In genomic region chr7:151083824-151084160, GRCh38 we compare ENCODE assay signal across 8 cellular contexts. TPM values are rescaled to one million over a fixed set of nuclear protein-coding genes. Genes with fewer than 3 reads are reported as not detected.
DNase-seq lines count a peak whose midpoint lies in the region; ATAC-seq, FAIRE-seq and TF ChIP-seq lines count a peak whose summit lies in the region.

No MANE protein-coding gene starts in this region.

- TF ChIP-seq POLR2A in erythroblast (IDR thresholded peaks at IDR 0.05; ENCODE audit: low read length), result no peak

- H3K36me3 ChIP-seq in kidney (ENCODE audit: control insufficient read depth in 1 of 2, insufficient read depth in 2 of 2, low read length in 2 of 2) (no peaks in the 10 kb centered on the region), subcutaneous abdominal adipose tissue (ENCODE audit: control insufficient read depth in 5 of 5, insufficient read depth in 5 of 5, low read length in 5 of 5) (peaks cover 0 to 4% (median 0%) of the 10 kb centered on the region in 5 donors)

- H3K4me1 Mint-ChIP-seq in activated CD4-positive, alpha-beta T cell treated with anti-CD3 and anti-CD28 coated beads for 36 hours, result peaks cover 48% of the 10 kb centered on the region
- H3K4me1 Mint-ChIP-seq in activated naive CD8-positive, alpha-beta T cell treated with anti-CD3 and anti-CD28 coated beads, Interleukin-2, amount 50 U/mL, for 24 hours, result peaks cover 45% of the 10 kb centered on the region

- H3K9ac ChIP-seq in kidney (ENCODE audit: low read length in 2 of 2) (no peak overlapping the region), subcutaneous abdominal adipose tissue (ENCODE audit: low read length in 5 of 5) (peak overlapping the region in 2 of 5 donors; percentile 28 to 30)

- H3K9me3 ChIP-seq in kidney (ENCODE audit: control insufficient read depth in 1 of 2, low read length in 2 of 2) (no peaks in the 10 kb centered on the region), subcutaneous abdominal adipose tissue (ENCODE audit: control insufficient read depth in 5 of 5, low read length in 5 of 5) (no peaks in the 10 kb centered on the region)

- POLR2A ChIA-PET in activated CD4-positive, alpha-beta T cell treated with anti-CD3 and anti-CD28 coated beads for 36 hours (lab: Charles Lee), result no interaction called here

- H3K27ac ChIP-seq in kidney (ENCODE audit: low read depth in 2 of 2, low read length in 2 of 2) (peak overlapping the region in 1 of 2 donors; percentile 83), subcutaneous abdominal adipose tissue (ENCODE audit: low read depth, low read length) (no peak overlapping the region)

- CTCF ChIA-PET in activated CD4-positive, alpha-beta T cell treated with anti-CD3 and anti-CD28 coated beads for 36 hours (lab: Charles Lee), result interaction anchor here (0.6 to 1.9 kb wide), 4 partner anchors 10 to 360 kb away, joined by 3 to 6 read pairs (median 4); no protein-coding TSS in a partner anchor

- DNase-seq in activated CD4-positive, alpha-beta T cell treated with anti-CD3 and anti-CD28 coated beads for 36 hours, result no peak
- DNase-seq in activated CD4-positive, alpha-beta T cell treated with anti-CD3 and anti-CD28 coated beads, Interleukin-2, amount 50 U/mL, for 4 hours, result no peak
- DNase-seq in activated naive CD8-positive, alpha-beta T cell treated with anti-CD3 and anti-CD28 coated beads, Interleukin-2, amount 50 U/mL, for 24 hours, result no peak
- DNase-seq in kidney (no peak), erythroblast (lab: John Stamatoyannopoulos, UW) (no peak), NCI-H1417 (lab: John Stamatoyannopoulos, UW) (no peak), NK-92 (lab: John Stamatoyannopoulos, UW; ENCODE audit: unreplicated experiment) (no peak)

- peaks cover 12% of the 10 kb centered on the region for H3K36me3 Mint-ChIP-seq in activated CD4-positive, alpha-beta T cell treated with anti-CD3 and anti-CD28 coated beads for 36 hours (ENCODE audit: low read depth)
- peaks cover 5% of the 10 kb centered on the region for H3K36me3 Mint-ChIP-seq in activated naive CD8-positive, alpha-beta T cell treated with anti-CD3 and anti-CD28 coated beads, Interleukin-2, amount 50 U/mL, for 24 hours (ENCODE audit: low read depth)

- intact Hi-C loops in activated CD4-positive, alpha-beta T cell treated with anti-CD3 and anti-CD28 coated beads for 36 hours (cut with DNase I, micrococcal nuclease), result loop anchor here (1.0 to 10.0 kb wide), 7 partner anchors 55 to 1369 kb away; partner anchors contain the start of genes ABCB8 (in 1 of the 2), ABCF2 (in 1 of the 2), GIMAP4 (in 1 of the 2) and GIMAP7 (in 1 of the 2)
- intact Hi-C loops in kidney (cut with DNase I), result no loop called here

- no peak overlapping the region for H3K27ac Mint-ChIP-seq in activated CD4-positive, alpha-beta T cell treated with anti-CD3 and anti-CD28 coated beads for 36 hours
- H3K27ac Mint-ChIP-seq in activated naive CD8-positive, alpha-beta T cell treated with anti-CD3 and anti-CD28 coated beads, Interleukin-2, amount 50 U/mL, for 24 hours, result peak overlapping the region; percentile 31

- H3K27me3 ChIP-seq in subcutaneous abdominal adipose tissue (ENCODE audit: control insufficient read depth in 5 of 5, insufficient read depth in 4 of 5, low read length in 5 of 5), result no peaks in the 10 kb centered on the region

- peaks cover 16 to 50% of the 10 kb centered on the region in 2 donors for H3K4me1 ChIP-seq in kidney (ENCODE audit: control insufficient read depth in 1 of 2, insufficient read depth in 1 of 2, low read depth in 1 of 2, low read length in 2 of 2)
- H3K4me1 ChIP-seq in subcutaneous abdominal adipose tissue (ENCODE audit: control insufficient read depth in 5 of 5, insufficient read depth in 5 of 5, low read length in 5 of 5), result peaks cover 8 to 75% (median 67%) of the 10 kb centered on the region in 5 donors

- no peak for ATAC-seq in activated CD4-positive, alpha-beta T cell treated with anti-CD3 and anti-CD28 coated beads for 36 hours
- ATAC-seq in activated naive CD8-positive, alpha-beta T cell treated with anti-CD3 and anti-CD28 coated beads, Interleukin-2, amount 50 U/mL, for 24 hours, result no peak

- peaks cover 7% of the 10 kb centered on the region for H3K27me3 Mint-ChIP-seq in activated CD4-positive, alpha-beta T cell treated with anti-CD3 and anti-CD28 coated beads for 36 hours
- H3K27me3 Mint-ChIP-seq in activated naive CD8-positive, alpha-beta T cell treated with anti-CD3 and anti-CD28 coated beads, Interleukin-2, amount 50 U/mL, for 24 hours, result peaks cover 14% of the 10 kb centered on the region

- H3K4me3 ChIP-seq in kidney (ENCODE audit: low read length in 2 of 2) (peak overlapping the region; percentile 51 to 91), subcutaneous abdominal adipose tissue (ENCODE audit: low read depth in 1 of 5, low read length in 5 of 5) (peak overlapping the region; percentile 10 to 95 (median 71))

- peak overlapping the region; percentile 94 for H3K4me3 Mint-ChIP-seq in activated CD4-positive, alpha-beta T cell treated with anti-CD3 and anti-CD28 coated beads for 36 hours
- H3K4me3 Mint-ChIP-seq in activated naive CD8-positive, alpha-beta T cell treated with anti-CD3 and anti-CD28 coated beads, Interleukin-2, amount 50 U/mL, for 24 hours, result peak overlapping the region; percentile 65

- no peak for TF ChIP-seq CTCF in kidney (IDR thresholded peaks at IDR 0.05; ENCODE audit: borderline replicate concordance, extremely low read depth, insufficient read depth)

- FAIRE-seq in kidney (lab: Jason Lieb, UNC), result no peak

- no peaks in the 10 kb centered on the region for H3K9me3 Mint-ChIP-seq in activated CD4-positive, alpha-beta T cell treated with anti-CD3 and anti-CD28 coated beads for 36 hours (ENCODE audit: low read depth)
- H3K9me3 Mint-ChIP-seq in activated naive CD8-positive, alpha-beta T cell treated with anti-CD3 and anti-CD28 coated beads, Interleukin-2, amount 50 U/mL, for 24 hours, result no peaks in the 10 kb centered on the region

RNA-seq across cellular contexts. Expression of gene TMUB1, which starts 0.5 kb away (rescaled TPM):
- 10 to 100 TPM; 54.0 to 67.7 TPM for total RNA-seq in activated CD4-positive, alpha-beta T cell treated with anti-CD3 and anti-CD28 coated beads for 36 hours
- 36.9 TPM for total RNA-seq in kidney
- 79.9 TPM for polyA plus RNA-seq in kidney (ENCODE audit: insufficient read depth, low read depth, low replicate concordance)

RNA-seq across cellular contexts. Expression of gene AGAP3, which starts 2.5 kb away (rescaled TPM):
- 10 to 100 TPM; 29.4 to 33.2 TPM for total RNA-seq in activated CD4-positive, alpha-beta T cell treated with anti-CD3 and anti-CD28 coated beads for 36 hours
- total RNA-seq in kidney, result 64.4 TPM
- polyA plus RNA-seq in kidney (ENCODE audit: insufficient read depth, low read depth, low replicate concordance), result 35.8 TPM

RNA-seq across cellular contexts. Expression of gene FASTK, which starts 3.2 kb away (rescaled TPM):
- 10 to 100 TPM; 56.6 to 56.7 TPM for total RNA-seq in activated CD4-positive, alpha-beta T cell treated with anti-CD3 and anti-CD28 coated beads for 36 hours
- 71.2 TPM for total RNA-seq in kidney
- 116 TPM for polyA plus RNA-seq in kidney (ENCODE audit: insufficient read depth, low read depth, low replicate concordance)

RNA-seq across cellular contexts. Expression of gene SLC4A2, which starts 24.4 kb away (rescaled TPM):
- 10 to 100 TPM; 58.7 to 85.0 TPM for total RNA-seq in activated CD4-positive, alpha-beta T cell treated with anti-CD3 and anti-CD28 coated beads for 36 hours
- 104 TPM for total RNA-seq in kidney
- 150 TPM for polyA plus RNA-seq in kidney (ENCODE audit: insufficient read depth, low read depth, low replicate concordance)

RNA-seq across cellular contexts. Expression of gene CDK5, which starts 26.1 kb away (rescaled TPM):
- total RNA-seq in activated CD4-positive, alpha-beta T cell treated with anti-CD3 and anti-CD28 coated beads for 36 hours, result 10 to 100 TPM; 12.5 to 16.7 TPM
- 9.1 TPM for total RNA-seq in kidney
- 21.5 TPM for polyA plus RNA-seq in kidney (ENCODE audit: insufficient read depth, low read depth, low replicate concordance)
